In genomic region chr6:44059359-44060342, GRCh38 we compare ENCODE assay signal across 9 cellular contexts.
DNase-seq lines count a peak whose midpoint lies in the region; ATAC-seq and TF ChIP-seq lines count a peak whose summit lies in the region.
"Had no signal": no experiment of that assay in that cellular context is flagged by ENCODE, and none has a peak within 500 bp of the region (broad histone marks: within the 10 kb centered on the region; RNA-seq: fewer than 3 reads in every experiment).

No MANE protein-coding gene starts in this region.

- ATAC-seq in HG03175 (IDR thresholded peaks at IDR 0.05; ENCODE audit: unreplicated experiment) = no peak
- ATAC-seq in HG02938 (IDR thresholded peaks at IDR 0.05; ENCODE audit: unreplicated experiment) = no peak

- peak overlapping the region; percentile 87 to 88 for H3K27ac ChIP-seq in right atrium auricular region

- in situ Hi-C loops in astrocyte of the spinal cord (cut with HindIII; ENCODE audit: low sequenced_read_pairs) = no loop called here

- H3K4me1 ChIP-seq in right atrium auricular region (peaks cover 0 to 84% of the 10 kb centered on the region in 2 donors), skeletal muscle satellite cell (ENCODE audit: control insufficient read depth, insufficient read depth, low read length) (peaks cover 76% of the 10 kb centered on the region)

- H3K9ac ChIP-seq in skeletal muscle satellite cell (ENCODE audit: low read depth, low read length) = peak overlapping the region; percentile 68

- DNase-seq in EH (ENCODE audit: low read depth) (peak; percentile 86), astrocyte of the spinal cord (ENCODE audit: low read depth, low spot score) (peak; percentile 70), right atrium auricular region (ENCODE audit: low spot score) (no peak)
- DNase-seq in stimulated activated naive CD4-positive, alpha-beta T cell (lab: John Stamatoyannopoulos, UW) = no peak
- no peak for DNase-seq in activated effector memory CD4-positive, alpha-beta T cell treated with Interleukin-2 at 50 U/mL for 16 hours
- DNase-seq: activated CD4-positive, alpha-beta T cell treated with anti-CD3 and anti-CD28 coated beads for 1 hour had no signal

- H3K4me3 ChIP-seq in astrocyte of the spinal cord (ENCODE audit: low read depth, low read length) = no peak overlapping the region
- H3K4me3 ChIP-seq in right atrium auricular region = no peak overlapping the region
- peak overlapping the region; percentile 16 for H3K4me3 ChIP-seq in skeletal muscle satellite cell (ENCODE audit: low read length)

- TF ChIP-seq CTCF in astrocyte of the spinal cord (IDR thresholded peaks at IDR 0.05; ENCODE audit: low read depth, low read length) = no peak
- no peak for TF ChIP-seq CTCF in right atrium auricular region (IDR thresholded peaks at IDR 0.05)

- no peaks in the 10 kb centered on the region for H3K27me3 ChIP-seq in right atrium auricular region
- H3K27me3 ChIP-seq in skeletal muscle satellite cell (ENCODE audit: control insufficient read depth, insufficient read depth, low read length) = no peaks in the 10 kb centered on the region

- H3K4me2 ChIP-seq in skeletal muscle satellite cell (ENCODE audit: low read length) = peak overlapping the region; percentile 63

- H3K9me3 ChIP-seq in right atrium auricular region (no peaks in the 10 kb centered on the region), skeletal muscle satellite cell (replicated peaks; ENCODE audit: low read length) (no peaks in the 10 kb centered on the region)

- no peaks in the 10 kb centered on the region for H3K36me3 ChIP-seq in right atrium auricular region
- no peaks in the 10 kb centered on the region for H3K36me3 ChIP-seq in skeletal muscle satellite cell (ENCODE audit: insufficient read depth, low read length)

Comparison
In these comparisons a context has a peak if more than half of its experiments do, and no peak if none do; other contexts are left out.
1. DNase-seq: peak in EH (single experiment) and astrocyte of the spinal cord (single experiment); none in right atrium auricular region (single experiment), stimulated activated naive CD4-positive, alpha-beta T cell (0 of 6) and activated effector memory CD4-positive, alpha-beta T cell treated with Interleukin-2 at 50 U/mL for 16 hours (single experiment).